In genomic region chr17:19421926-19422325, GRCh38 we compare ENCODE assay signal across 29 cellular contexts. TPM values are rescaled to one million over a fixed set of nuclear protein-coding genes. Genes with fewer than 3 reads are reported as not detected.
DNase-seq lines count a peak whose midpoint lies in the region; ATAC-seq, FAIRE-seq and TF ChIP-seq lines count a peak whose summit lies in the region.
"Had no signal": no experiment of that assay in that cellular context is flagged by ENCODE, and none has a peak within 500 bp of the region (broad histone marks: within the 10 kb centered on the region; RNA-seq: fewer than 3 reads in every experiment).

No MANE protein-coding gene starts in this region.

- no peak for DNase-seq in A549 (ENCODE audit: low read depth in 1 of 2, low spot score in 1 of 2)
- peak; percentile 67 for DNase-seq in AG09319 (ENCODE audit: extremely low read depth, low read depth)
- DNase-seq in fibroblast of gingiva (ENCODE audit: low read depth) = peak; percentile 67
- DNase-seq in ureter (ENCODE audit: low spot score) = peak; percentile 19
- no peak for DNase-seq in D721Med (ENCODE audit: insufficient read length, low spot score)
- DNase-seq in NCI-H1105 (lab: John Stamatoyannopoulos, UW) = no peak
- DNase-seq: 8988T; BE2C; C1 segment of cervical spinal cord; Caco-2; Calu3; CD4-positive, alpha-beta memory T cell; CD4-positive, CD25-positive, alpha-beta regulatory T cell; CD8-positive, alpha-beta memory T cell; DMS 273 treated with DMSO at 0.1 percent for 48 hours; DMS153; DMS53; DMS79; DND-41; EL; GDM1 had no signal

- no peak for ATAC-seq in A549
- no peak for ATAC-seq in HG02884 (IDR thresholded peaks at IDR 0.05; ENCODE audit: unreplicated experiment)
- ATAC-seq: GM12878 had no signal

- TF ChIP-seq POLR2A in A549 (IDR thresholded peaks at IDR 0.05; ENCODE audit: low read length) = no peak

- no peaks in the 10 kb centered on the region for H3K9me3 ChIP-seq in A549
- H3K9me3 ChIP-seq: BE2C, BLaER1, Caco-2 had no signal

- H3K4me3 ChIP-seq in A549 = no peak overlapping the region
- H3K4me3 ChIP-seq: BLaER1, GM12878 had no signal

- CTCF ChIA-PET in A549 (lab: Yijun Ruan, JAX) = interaction anchor here (1.0 to 1.2 kb wide), 2 partner anchors 25 to 59 kb away, joined by 3 read pairs; partner anchors contain the start of gene B9D1

- FAIRE-seq in A549 (lab: Jason Lieb, UNC) (peak; percentile 46), D721Med (lab: Jason Lieb, UNC) (no peak)
- FAIRE-seq: A204.1, GM12878, GM12892, GM18507 had no signal

- 76% methylated on average over 6 of the region's 6 CpGs for WGBS in A549 (ENCODE audit: missing lambda C conversion rate)

- H3K4me1 ChIP-seq in A549 = peaks cover 19% of the 10 kb centered on the region
- H3K4me1 ChIP-seq: BE2C, BLaER1 had no signal

- no peak for TF ChIP-seq CTCF in A549 (IDR thresholded peaks at IDR 0.05)
- no peak for TF ChIP-seq CTCF in AG09319 (IDR thresholded peaks at IDR 0.05; ENCODE audit: low read depth, low read length)
- TF ChIP-seq CTCF in D721Med (IDR thresholded peaks at IDR 0.05; ENCODE audit: insufficient read depth, missing control alignments) = no peak

- H3K27ac ChIP-seq in A549 = no peak overlapping the region
- H3K27ac ChIP-seq: BLaER1 had no signal

- no peak for TF ChIP-seq RAD21 in A549 (conservative IDR thresholded peaks at IDR 0.05 in 1 of 2, IDR thresholded peaks at IDR 0.05 in 1 of 2)

- POLR2A ChIA-PET in A549 (lab: Yijun Ruan, JAX) = no interaction called here

- TF ChIP-seq EP300 in A549 (IDR thresholded peaks at IDR 0.05) = no peak

- H3K4me2 ChIP-seq in A549 = no peak overlapping the region
- H3K4me2 ChIP-seq: BLaER1 had no signal

TF ChIP-seq in A549, 52 proteins besides CTCF, POLR2A, EP300 and RAD21:
- TF ChIP-seq FOXS1 (CRISPR knock-in tag; IDR thresholded peaks at IDR 0.05) (no peak), HOXB5 (CRISPR knock-in tag; IDR thresholded peaks at IDR 0.05) (no peak), JUN (IDR thresholded peaks at IDR 0.05) (no peak), CBX8 (IDR thresholded peaks at IDR 0.05) (no peak), HEYL (CRISPR knock-in tag; IDR thresholded peaks at IDR 0.05) (no peak), MAFK (IDR thresholded peaks at IDR 0.05; ENCODE audit: partially characterized antibody) (no peak), RFX5 (IDR thresholded peaks at IDR 0.05) (no peak)

RNA-seq across cellular contexts. Expression of gene RNF112, which starts 10.9 kb away (rescaled TPM):
- polyA plus RNA-seq in A549 (2011; rRNA removed) = 0.27 and 0.65 TPM in 2 replicates
- polyA plus RNA-seq in A549 (2012; cell fraction: cytosol; rRNA removed) = 0.15 and 0.21 TPM in 2 replicates
- polyA plus RNA-seq in A549 (2012; cell fraction: nucleus; rRNA removed) = 2.4 and 5.1 TPM in 2 replicates
- 0.66 to 2.7 TPM (median 1.4 TPM) in 3 replicates for polyA plus RNA-seq in A549 (2017; fragmentation: RNase III; extraction: RNeasy Plus Mini Kit Qiagen cat#74134 plus additional on column Dnase treatment)
- polyA minus RNA-seq in A549 (2011; rRNA and poly(A)+ RNA removed) = 0.17 TPM in 1 of 2 replicates, not detected in the other
- 20.7 TPM for total RNA-seq in ureter
- total RNA-seq: Caco-2, G401, GM12878 had no signal
- polyA plus RNA-seq: CD14-positive monocyte; CD4-positive, CD25-positive, alpha-beta regulatory T cell; CD8-positive, alpha-beta memory T cell; GM12878 had no signal

RNA-seq across cellular contexts. Expression of gene MFAP4, which starts 34.9 kb away (rescaled TPM):
- polyA plus RNA-seq in A549 (2011; rRNA removed) (not detected in 2 replicates), A549 (2017; fragmentation: RNase III; extraction: RNeasy Plus Mini Kit Qiagen cat#74134 plus additional on column Dnase treatment) (0.04 to 0.13 TPM (median 0.13 TPM) in 3 replicates)
- 0.08 TPM in 1 of 2 replicates, not detected in the other for polyA plus RNA-seq in A549 (2012; cell fraction: cytosol; rRNA removed)
- polyA plus RNA-seq in A549 (2012; cell fraction: nucleus; rRNA removed) = 0.04 and 0.09 TPM in 2 replicates
- polyA minus RNA-seq in A549 (2011; rRNA and poly(A)+ RNA removed) = not detected in 2 replicates
- total RNA-seq in ureter = 119 TPM
- total RNA-seq: Caco-2; Calu3; CD4-positive, alpha-beta memory T cell; CD4-positive, CD25-positive, alpha-beta regulatory T cell; CD8-positive, alpha-beta memory T cell; G401 had no signal
- polyA plus RNA-seq: CD4-positive, alpha-beta memory T cell; CD4-positive, CD25-positive, alpha-beta regulatory T cell; CD8-positive, alpha-beta memory T cell had no signal

RNA-seq across cellular contexts. Expression of gene MAPK7, which starts 43.6 kb away (rescaled TPM):
- polyA plus RNA-seq in A549 (2011; rRNA removed) (7.2 and 10.4 TPM in 2 replicates), A549 (2017; fragmentation: RNase III; extraction: RNeasy Plus Mini Kit Qiagen cat#74134 plus additional on column Dnase treatment) (20.1 to 25.8 TPM (median 23.3 TPM) in 3 replicates)
- polyA plus RNA-seq in A549 (2012; cell fraction: cytosol; rRNA removed) = 23.8 and 28.0 TPM in 2 replicates
- polyA plus RNA-seq in A549 (2012; cell fraction: nucleus; rRNA removed) = 37.5 and 53.0 TPM in 2 replicates
- polyA minus RNA-seq in A549 (2011; rRNA and poly(A)+ RNA removed) = 32.7 and 43.8 TPM in 2 replicates
- total RNA-seq in ureter = 30.6 TPM

RNA-seq across cellular contexts. Expression of gene B9D1, which starts 59.4 kb away (rescaled TPM):
- 60.6 and 65.6 TPM in 2 replicates for polyA plus RNA-seq in A549 (2011; rRNA removed)
- polyA plus RNA-seq in A549 (2012; cell fraction: cytosol; rRNA removed) = 101 and 112 TPM in 2 replicates
- polyA plus RNA-seq in A549 (2012; cell fraction: nucleus; rRNA removed) = 98.6 and 98.8 TPM in 2 replicates
- 47.6 to 59.4 TPM (median 48.2 TPM) in 3 replicates for polyA plus RNA-seq in A549 (2017; fragmentation: RNase III; extraction: RNeasy Plus Mini Kit Qiagen cat#74134 plus additional on column Dnase treatment)
- 80.8 and 98.0 TPM in 2 replicates for polyA minus RNA-seq in A549 (2011; rRNA and poly(A)+ RNA removed)
- total RNA-seq in ureter = 22.7 TPM
- polyA plus RNA-seq: CD14-positive monocyte had no signal

Comparison
In these comparisons a context has a peak if more than half of its experiments do, and no peak if none do; other contexts are left out.
1. DNase-seq: peak in AG09319 (single experiment), fibroblast of gingiva (single experiment) and ureter (single experiment); none in A549 (0 of 2), D721Med (single experiment) and NCI-H1105 (single experiment).